Comparison of ENCODE assay signal across 24 cellular contexts in genomic region chr1:173489929-173490328, GRCh38.
"Had no signal": no experiment of that assay in that cellular context is flagged by ENCODE, and none has a peak within 500 bp of the region (broad histone marks: within the 10 kb centered on the region; RNA-seq: fewer than 3 reads in every experiment).

No MANE protein-coding gene starts in this region.

- H3K9me3 Mint-ChIP-seq: natural killer cell; stimulated activated effector memory CD8-positive, alpha-beta T cell treated with anti-CD3 and anti-CD28 coated beads, Interleukin-12 subunit alpha, Interleukin-12 subunit beta, amount 100 ng/mL, for 72 hours had no signal

- H3K27me3 ChIP-seq: foreskin keratinocyte, hepatocyte, right atrium auricular region, transverse colon had no signal

- H3K27me3 Mint-ChIP-seq: activated B cell treated with CpG ODN at 0.5 μM for 24 hours; activated CD4-positive, alpha-beta T cell treated with anti-CD3 and anti-CD28 coated beads for 36 hours; activated naive CD8-positive, alpha-beta T cell treated with anti-CD3 and anti-CD28 coated beads for 36 hours; progenitor cell of endocrine pancreas; T-cell had no signal

- H3K9me3 ChIP-seq: right atrium auricular region, transverse colon had no signal

- H3K27ac Mint-ChIP-seq: activated B cell treated with CpG ODN at 0.5 μM for 24 hours; activated CD4-positive, alpha-beta T cell treated with anti-CD3 and anti-CD28 coated beads for 36 hours; activated naive CD8-positive, alpha-beta T cell treated with anti-CD3 and anti-CD28 coated beads for 36 hours; mesothelial cell of epicardium; natural killer cell; progenitor cell of endocrine pancreas; stimulated activated effector memory CD8-positive, alpha-beta T cell treated with anti-CD3 and anti-CD28 coated beads, Interleukin-12 subunit alpha, Interleukin-12 subunit beta, amount 100 ng/mL, for 72 hours; T-cell had no signal

- H3K79me2 ChIP-seq: hepatocyte had no signal

- H3K4me1 ChIP-seq: foreskin keratinocyte, right atrium auricular region, transverse colon had no signal

- H3K4me3 Mint-ChIP-seq: activated B cell treated with CpG ODN at 0.5 μM for 24 hours; activated CD4-positive, alpha-beta T cell treated with anti-CD3 and anti-CD28 coated beads for 36 hours; activated naive CD8-positive, alpha-beta T cell treated with anti-CD3 and anti-CD28 coated beads for 36 hours; activated T-cell treated with anti-CD3 and anti-CD28 coated beads, Interleukin-2, amount 50 U/mL, for 4 hours; mesothelial cell of epicardium; natural killer cell; stimulated activated effector memory CD8-positive, alpha-beta T cell treated with anti-CD3 and anti-CD28 coated beads, Interleukin-12 subunit alpha, Interleukin-12 subunit beta, amount 100 ng/mL, for 72 hours; T-cell had no signal

- H3K27ac ChIP-seq: foreskin keratinocyte, hepatocyte, right atrium auricular region, transverse colon had no signal

- H2AFZ ChIP-seq: hepatocyte had no signal

- ATAC-seq: activated CD4-positive, alpha-beta T cell treated with anti-CD3 and anti-CD28 coated beads for 36 hours; activated T-cell treated with anti-CD3 and anti-CD28 coated beads, Interleukin-2, amount 50 U/mL, for 4 hours; foreskin keratinocyte; natural killer cell; stimulated activated effector memory CD8-positive, alpha-beta T cell treated with anti-CD3 and anti-CD28 coated beads, Interleukin-12 subunit alpha, Interleukin-12 subunit beta, amount 100 ng/mL, for 72 hours; T-cell had no signal

- H3K4me1 Mint-ChIP-seq: activated B cell treated with CpG ODN at 0.5 μM for 24 hours; activated CD4-positive, alpha-beta T cell treated with anti-CD3 and anti-CD28 coated beads for 36 hours; mesothelial cell of epicardium; natural killer cell; stimulated activated effector memory CD8-positive, alpha-beta T cell treated with anti-CD3 and anti-CD28 coated beads, Interleukin-12 subunit alpha, Interleukin-12 subunit beta, amount 100 ng/mL, for 72 hours; T-cell had no signal

- FAIRE-seq: astrocyte, TTC549 had no signal

- DNase-seq: activated B cell treated with CpG ODN at 0.5 μM for 24 hours; activated CD4-positive, alpha-beta T cell treated with anti-CD3 and anti-CD28 coated beads for 36 hours; activated CD4-positive, alpha-beta T cell treated with anti-CD3 and anti-CD28 coated beads, Interleukin-2, amount 50 U/mL, for 48 hours; activated CD8-positive, alpha-beta memory T cell treated with anti-CD3 and anti-CD28 coated beads, Interleukin-2, amount 50 U/mL, for 48 hours; activated naive CD4-positive, alpha-beta T cell treated with Interleukin-2 at 50 U/mL for 16 hours; activated naive CD8-positive, alpha-beta T cell treated with anti-CD3 and anti-CD28 coated beads for 36 hours; activated T-cell treated with anti-CD3 and anti-CD28 coated beads, Interleukin-2, amount 50 U/mL, for 4 hours; central memory CD4-positive, alpha-beta T cell; effector CD8-positive, alpha-beta T cell; foreskin keratinocyte; kidney glomerular epithelial cell; left ventricle myocardium superior; mammary epithelial cell; natural killer cell; stimulated activated CD4-positive, alpha-beta T cell treated with anti-CD3 and anti-CD28 coated beads, Interleukin-2, amount 100 ng/mL, for 24 hours; T-cell; transverse colon had no signal

- H3K4me2 ChIP-seq: hepatocyte had no signal

- H3K4me3 ChIP-seq: hepatocyte, right atrium auricular region, transverse colon had no signal
